Comparison of ENCODE assay signal across 12 cellular contexts in genomic region chr6:79335133-79335674, GRCh38.
DNase-seq lines count a peak whose midpoint lies in the region; ATAC-seq and TF ChIP-seq lines count a peak whose summit lies in the region.
"Had no signal": no experiment of that assay in that cellular context is flagged by ENCODE, and none has a peak within 500 bp of the region (broad histone marks: within the 10 kb centered on the region; RNA-seq: fewer than 3 reads in every experiment).

No MANE protein-coding gene starts in this region.

- peaks cover 7% of the 10 kb centered on the region for H3K4me1 Mint-ChIP-seq in T-helper 2 cell treated with Interferon-gamma antibody and Interleukin-4, amounts not matched to agents 5 μg/mL and 100 μg/mL, for 36 hours (ENCODE audit: low read depth)
- peaks cover 21% of the 10 kb centered on the region for H3K4me1 Mint-ChIP-seq in activated T-helper 2 cell treated with anti-CD3 and anti-CD28 coated beads, Interferon-gamma antibody, Interleukin-2, Interleukin-4, amounts not matched to agents 10 μg/mL and 5 μg/mL and 100 μg/mL, durations not matched to agents 14 hours and 24 hours and 36 hours (ENCODE audit: low read depth)

- TF ChIP-seq POLR2A in GM18505 (IDR thresholded peaks at IDR 0.05; ENCODE audit: borderline replicate concordance, extremely low read depth, insufficient read depth, insufficient read length), result no peak

- no peaks in the 10 kb centered on the region for H3K9me3 Mint-ChIP-seq in T-helper 2 cell treated with Interferon-gamma antibody and Interleukin-4, amounts not matched to agents 5 μg/mL and 100 μg/mL, for 36 hours
- H3K9me3 Mint-ChIP-seq in activated T-helper 2 cell treated with anti-CD3 and anti-CD28 coated beads, Interferon-gamma antibody, Interleukin-2, Interleukin-4, amounts not matched to agents 10 μg/mL and 5 μg/mL and 100 μg/mL, durations not matched to agents 14 hours and 24 hours and 36 hours, result no peaks in the 10 kb centered on the region

- H3K27ac Mint-ChIP-seq in T-helper 2 cell treated with Interferon-gamma antibody and Interleukin-4, amounts not matched to agents 5 μg/mL and 100 μg/mL, for 36 hours, result no peak overlapping the region
- no peak overlapping the region for H3K27ac Mint-ChIP-seq in activated T-helper 2 cell treated with anti-CD3 and anti-CD28 coated beads, Interferon-gamma antibody, Interleukin-2, Interleukin-4, amounts not matched to agents 10 μg/mL and 5 μg/mL and 100 μg/mL, durations not matched to agents 14 hours and 24 hours and 36 hours

- intact Hi-C loops in activated T-helper 2 cell treated with anti-CD3 and anti-CD28 coated beads, Interferon-gamma antibody, Interleukin-2, Interleukin-4, amounts not matched to agents 10 μg/mL and 5 μg/mL and 100 μg/mL, durations not matched to agents 14 hours and 24 hours and 36 hours (cut with micrococcal nuclease), result loop anchor here (1.0 to 10.0 kb wide), 2 partner anchors 101 to 260 kb away; partner anchors contain the start of genes HMGN3 and PHIP

- peak; percentile 95 for ATAC-seq in GM18505 (IDR thresholded peaks at IDR 0.05; ENCODE audit: unreplicated experiment)
- ATAC-seq in GM19463 (IDR thresholded peaks at IDR 0.05; ENCODE audit: unreplicated experiment), result peak; percentile 92
- ATAC-seq in HG02973 (IDR thresholded peaks at IDR 0.05; ENCODE audit: unreplicated experiment), result peak; percentile 95
- no peak for ATAC-seq in left lobe of liver
- ATAC-seq: HCT116 had no signal

- no peaks in the 10 kb centered on the region for H3K36me3 Mint-ChIP-seq in T-helper 2 cell treated with Interferon-gamma antibody and Interleukin-4, amounts not matched to agents 5 μg/mL and 100 μg/mL, for 36 hours (ENCODE audit: low read depth)
- H3K36me3 Mint-ChIP-seq in activated T-helper 2 cell treated with anti-CD3 and anti-CD28 coated beads, Interferon-gamma antibody, Interleukin-2, Interleukin-4, amounts not matched to agents 10 μg/mL and 5 μg/mL and 100 μg/mL, durations not matched to agents 14 hours and 24 hours and 36 hours (ENCODE audit: low read depth), result no peaks in the 10 kb centered on the region

- peak; percentile 8 for DNase-seq in T-helper 2 cell treated with Interferon-gamma antibody and Interleukin-4, amounts not matched to agents 5 μg/mL and 100 μg/mL, for 36 hours (ENCODE audit: low spot score)
- DNase-seq in superior temporal gyrus (ENCODE audit: extremely low spot score) (no peak), left lobe of liver (ENCODE audit: low spot score) (no peak), mesenteric fat pad (ENCODE audit: low spot score) (no peak)
- no peak for DNase-seq in activated T-helper 2 cell treated with anti-CD3 and anti-CD28 coated beads, Interferon-gamma antibody, Interleukin-2, Interleukin-4, amounts not matched to agents 10 μg/mL and 5 μg/mL and 100 μg/mL, durations not matched to agents 14 hours and 24 hours and 36 hours (ENCODE audit: low spot score)
- DNase-seq: activated CD4-positive, alpha-beta T cell treated with anti-CD3 and anti-CD28 coated beads, Interleukin-2, amount 50 U/mL, for 48 hours; COR-L47; NCI-H1417 had no signal

- no peaks in the 10 kb centered on the region for H3K27me3 Mint-ChIP-seq in T-helper 2 cell treated with Interferon-gamma antibody and Interleukin-4, amounts not matched to agents 5 μg/mL and 100 μg/mL, for 36 hours (ENCODE audit: low read depth)
- peaks cover 2% of the 10 kb centered on the region for H3K27me3 Mint-ChIP-seq in activated T-helper 2 cell treated with anti-CD3 and anti-CD28 coated beads, Interferon-gamma antibody, Interleukin-2, Interleukin-4, amounts not matched to agents 10 μg/mL and 5 μg/mL and 100 μg/mL, durations not matched to agents 14 hours and 24 hours and 36 hours (ENCODE audit: low read depth)

- H3K4me3 Mint-ChIP-seq in T-helper 2 cell treated with Interferon-gamma antibody and Interleukin-4, amounts not matched to agents 5 μg/mL and 100 μg/mL, for 36 hours, result no peak overlapping the region
- no peak overlapping the region for H3K4me3 Mint-ChIP-seq in activated T-helper 2 cell treated with anti-CD3 and anti-CD28 coated beads, Interferon-gamma antibody, Interleukin-2, Interleukin-4, amounts not matched to agents 10 μg/mL and 5 μg/mL and 100 μg/mL, durations not matched to agents 14 hours and 24 hours and 36 hours (ENCODE audit: low read depth)
